In genomic region chr4:73895201-73896177, GRCh38 we compare ENCODE assay signal across 1 cellular context.
A peak's percentile ranks its signal among the peaks of the same experiment; 100 is the strongest.
TF ChIP-seq lines count a peak whose summit lies in the region.

No MANE protein-coding gene starts in this region.

TF ChIP-seq in K562, 482 proteins besides CTCF, POLR2A, EP300 and RAD21:
- TF ChIP-seq NFE2 (IDR thresholded peaks at IDR 0.05; ENCODE audit: low read depth) (0 out of 2 replicates have a peak, but pooled peaks have one; percentile 8), ZNF23 (CRISPR knock-in tag; IDR thresholded peaks at IDR 0.05) (no peak), POLR3G (IDR thresholded peaks at IDR 0.05; ENCODE audit: extremely low read depth, insufficient read length, insufficient replicate concordance) (no peak), NFIC (IDR thresholded peaks at IDR 0.05) (peak; percentile 78), KLF6 (CRISPR knock-in tag; IDR thresholded peaks at IDR 0.05; ENCODE audit: borderline replicate concordance) (no peak), CEBPZ (IDR thresholded peaks at IDR 0.05; ENCODE audit: borderline replicate concordance, low read depth, low read length) (no peak)
- TF ChIP-seq, protein P1, sequence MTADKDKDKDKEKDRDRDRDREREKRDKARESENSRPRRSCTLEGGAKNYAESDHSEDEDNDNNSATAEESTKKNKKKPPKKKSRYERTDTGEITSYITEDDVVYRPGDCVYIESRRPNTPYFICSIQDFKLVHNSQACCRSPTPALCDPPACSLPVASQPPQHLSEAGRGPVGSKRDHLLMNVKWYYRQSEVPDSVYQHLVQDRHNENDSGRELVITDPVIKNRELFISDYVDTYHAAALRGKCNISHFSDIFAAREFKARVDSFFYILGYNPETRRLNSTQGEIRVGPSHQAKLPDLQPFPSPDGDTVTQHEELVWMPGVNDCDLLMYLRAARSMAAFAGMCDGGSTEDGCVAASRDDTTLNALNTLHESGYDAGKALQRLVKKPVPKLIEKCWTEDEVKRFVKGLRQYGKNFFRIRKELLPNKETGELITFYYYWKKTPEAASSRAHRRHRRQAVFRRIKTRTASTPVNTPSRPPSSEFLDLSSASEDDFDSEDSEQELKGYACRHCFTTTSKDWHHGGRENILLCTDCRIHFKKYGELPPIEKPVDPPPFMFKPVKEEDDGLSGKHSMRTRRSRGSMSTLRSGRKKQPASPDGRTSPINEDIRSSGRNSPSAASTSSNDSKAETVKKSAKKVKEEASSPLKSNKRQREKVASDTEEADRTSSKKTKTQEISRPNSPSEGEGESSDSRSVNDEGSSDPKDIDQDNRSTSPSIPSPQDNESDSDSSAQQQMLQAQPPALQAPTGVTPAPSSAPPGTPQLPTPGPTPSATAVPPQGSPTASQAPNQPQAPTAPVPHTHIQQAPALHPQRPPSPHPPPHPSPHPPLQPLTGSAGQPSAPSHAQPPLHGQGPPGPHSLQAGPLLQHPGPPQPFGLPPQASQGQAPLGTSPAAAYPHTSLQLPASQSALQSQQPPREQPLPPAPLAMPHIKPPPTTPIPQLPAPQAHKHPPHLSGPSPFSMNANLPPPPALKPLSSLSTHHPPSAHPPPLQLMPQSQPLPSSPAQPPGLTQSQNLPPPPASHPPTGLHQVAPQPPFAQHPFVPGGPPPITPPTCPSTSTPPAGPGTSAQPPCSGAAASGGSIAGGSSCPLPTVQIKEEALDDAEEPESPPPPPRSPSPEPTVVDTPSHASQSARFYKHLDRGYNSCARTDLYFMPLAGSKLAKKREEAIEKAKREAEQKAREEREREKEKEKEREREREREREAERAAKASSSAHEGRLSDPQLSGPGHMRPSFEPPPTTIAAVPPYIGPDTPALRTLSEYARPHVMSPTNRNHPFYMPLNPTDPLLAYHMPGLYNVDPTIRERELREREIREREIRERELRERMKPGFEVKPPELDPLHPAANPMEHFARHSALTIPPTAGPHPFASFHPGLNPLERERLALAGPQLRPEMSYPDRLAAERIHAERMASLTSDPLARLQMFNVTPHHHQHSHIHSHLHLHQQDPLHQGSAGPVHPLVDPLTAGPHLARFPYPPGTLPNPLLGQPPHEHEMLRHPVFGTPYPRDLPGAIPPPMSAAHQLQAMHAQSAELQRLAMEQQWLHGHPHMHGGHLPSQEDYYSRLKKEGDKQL (CRISPR knock-in tag; IDR thresholded peaks at IDR 0.05; ENCODE audit: borderline replicate concordance): no peak
- TF ChIP-seq, protein P2, sequence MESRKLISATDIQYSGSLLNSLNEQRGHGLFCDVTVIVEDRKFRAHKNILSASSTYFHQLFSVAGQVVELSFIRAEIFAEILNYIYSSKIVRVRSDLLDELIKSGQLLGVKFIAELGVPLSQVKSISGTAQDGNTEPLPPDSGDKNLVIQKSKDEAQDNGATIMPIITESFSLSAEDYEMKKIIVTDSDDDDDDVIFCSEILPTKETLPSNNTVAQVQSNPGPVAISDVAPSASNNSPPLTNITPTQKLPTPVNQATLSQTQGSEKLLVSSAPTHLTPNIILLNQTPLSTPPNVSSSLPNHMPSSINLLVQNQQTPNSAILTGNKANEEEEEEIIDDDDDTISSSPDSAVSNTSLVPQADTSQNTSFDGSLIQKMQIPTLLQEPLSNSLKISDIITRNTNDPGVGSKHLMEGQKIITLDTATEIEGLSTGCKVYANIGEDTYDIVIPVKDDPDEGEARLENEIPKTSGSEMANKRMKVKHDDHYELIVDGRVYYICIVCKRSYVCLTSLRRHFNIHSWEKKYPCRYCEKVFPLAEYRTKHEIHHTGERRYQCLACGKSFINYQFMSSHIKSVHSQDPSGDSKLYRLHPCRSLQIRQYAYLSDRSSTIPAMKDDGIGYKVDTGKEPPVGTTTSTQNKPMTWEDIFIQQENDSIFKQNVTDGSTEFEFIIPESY (CRISPR knock-in tag; IDR thresholded peaks at IDR 0.05): no peak
- TF ChIP-seq, protein P3, sequence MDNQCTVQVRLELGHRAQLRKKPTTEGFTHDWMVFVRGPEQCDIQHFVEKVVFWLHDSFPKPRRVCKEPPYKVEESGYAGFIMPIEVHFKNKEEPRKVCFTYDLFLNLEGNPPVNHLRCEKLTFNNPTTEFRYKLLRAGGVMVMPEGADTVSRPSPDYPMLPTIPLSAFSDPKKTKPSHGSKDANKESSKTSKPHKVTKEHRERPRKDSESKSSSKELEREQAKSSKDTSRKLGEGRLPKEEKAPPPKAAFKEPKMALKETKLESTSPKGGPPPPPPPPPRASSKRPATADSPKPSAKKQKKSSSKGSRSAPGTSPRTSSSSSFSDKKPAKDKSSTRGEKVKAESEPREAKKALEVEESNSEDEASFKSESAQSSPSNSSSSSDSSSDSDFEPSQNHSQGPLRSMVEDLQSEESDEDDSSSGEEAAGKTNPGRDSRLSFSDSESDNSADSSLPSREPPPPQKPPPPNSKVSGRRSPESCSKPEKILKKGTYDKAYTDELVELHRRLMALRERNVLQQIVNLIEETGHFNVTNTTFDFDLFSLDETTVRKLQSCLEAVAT (IDR thresholded peaks at IDR 0.05): no peak
